ENCODE assay signal across 8 cellular contexts in the genomic region with DNA sequence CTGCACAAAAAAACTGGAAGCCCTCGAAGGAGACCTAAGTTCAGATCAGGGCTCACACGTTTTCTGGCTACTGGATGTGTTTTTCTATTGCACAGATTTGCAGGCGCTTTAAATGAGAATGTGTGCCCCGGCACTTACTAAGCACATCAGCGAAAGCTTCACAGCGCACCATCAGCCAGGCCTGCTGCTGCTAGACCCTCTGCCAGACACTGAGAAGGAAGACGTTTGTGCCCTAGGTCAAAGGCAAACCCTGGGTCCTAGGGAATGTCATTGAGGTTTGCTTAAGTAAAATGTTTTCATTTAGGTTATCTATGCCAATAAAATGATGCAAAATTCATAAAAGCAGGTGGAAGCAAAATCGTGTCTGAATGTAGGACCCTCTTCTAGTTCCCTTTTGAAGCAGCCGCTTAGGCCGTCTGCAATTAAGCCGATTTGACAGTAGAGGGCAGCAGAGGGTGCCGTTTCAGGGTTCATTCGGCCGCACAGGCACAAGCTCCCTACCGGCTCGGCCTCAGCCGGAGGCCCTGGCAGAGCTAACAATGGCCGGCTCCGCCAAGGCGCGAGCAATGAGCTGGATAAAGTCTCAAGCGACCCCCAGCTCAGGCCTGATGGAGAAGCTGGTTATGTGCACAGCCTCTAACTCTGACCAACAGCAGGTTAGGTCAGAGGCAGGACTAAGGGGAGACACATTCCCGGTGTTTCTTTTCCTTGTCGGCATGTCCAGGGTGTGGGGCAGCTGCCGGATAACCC.
A peak's percentile ranks its signal among the peaks of the same experiment; 100 is the strongest.
DNase-seq lines count a peak whose midpoint lies in the region; ATAC-seq and TF ChIP-seq lines count a peak whose summit lies in the region.

No MANE protein-coding gene starts in this region.

- peaks cover 21% of the 10 kb centered on the region for H3K4me1 ChIP-seq in BLaER1

- intact Hi-C loops in activated CD8-positive, alpha-beta T cell treated with anti-CD3 and anti-CD28 coated beads for 36 hours (cut with micrococcal nuclease) = loop anchor here (5.0 to 10.0 kb wide), 2 partner anchors 543 to 651 kb away; no protein-coding TSS in a partner anchor

- H3K36me3 ChIP-seq in BLaER1 = no peaks in the 10 kb centered on the region

- H3K27ac ChIP-seq in BLaER1 = peak overlapping the region; percentile 14; the same call in 1 of the 2 replicates

- POLR2A ChIA-PET in activated CD8-positive, alpha-beta T cell treated with anti-CD3 and anti-CD28 coated beads for 36 hours (lab: Charles Lee) = no interaction called here

- H3K4me1 Mint-ChIP-seq in activated CD8-positive, alpha-beta T cell treated with anti-CD3 and anti-CD28 coated beads for 36 hours (ENCODE audit: low read depth) = no peaks in the 10 kb centered on the region

- DNase-seq in NCI-H748 treated with DMSO at 0.1 percent for 48 hours (lab: John Stamatoyannopoulos, UW) = peak; percentile 78
- DNase-seq in activated CD8-positive, alpha-beta T cell treated with anti-CD3 and anti-CD28 coated beads for 36 hours = peak; percentile 61
- DNase-seq in erythroblast (lab: John Stamatoyannopoulos, UW) = peak; percentile 53 to 77
- DNase-seq in mucosa of gallbladder (ENCODE audit: low spot score) = peak; percentile 80
- peak; percentile 22 to 25 for DNase-seq in stimulated activated CD8-positive, alpha-beta memory T cell treated with anti-CD3 and anti-CD28 coated beads, Interleukin-7, amount 100 ng/mL, for 48 hours (ENCODE audit: extremely low read depth in 1 of 2, low read depth in 1 of 2)

- peak; percentile 65 for TF ChIP-seq CTCF in activated CD8-positive, alpha-beta T cell treated with anti-CD3 and anti-CD28 coated beads for 36 hours (IDR thresholded peaks at IDR 0.05)

- CTCF ChIA-PET in activated CD8-positive, alpha-beta T cell treated with anti-CD3 and anti-CD28 coated beads for 36 hours (lab: Charles Lee) = interaction anchor here (0.6 to 4.8 kb wide), 26 partner anchors 8 to 916 kb away, joined by 3 to 42 read pairs (median 4); no protein-coding TSS in a partner anchor

- H3K4me3 ChIP-seq in BLaER1 = no peak overlapping the region

- ATAC-seq in GM19395 (IDR thresholded peaks at IDR 0.05; ENCODE audit: unreplicated experiment) (peak; percentile 88), HG03571 (IDR thresholded peaks at IDR 0.05; ENCODE audit: unreplicated experiment) (peak; percentile 73)
- peak; percentile 87 for ATAC-seq in activated CD8-positive, alpha-beta T cell treated with anti-CD3 and anti-CD28 coated beads for 36 hours

- H4K20me1 ChIP-seq in BLaER1 = no peaks in the 10 kb centered on the region

- H3K36me3 Mint-ChIP-seq in activated CD8-positive, alpha-beta T cell treated with anti-CD3 and anti-CD28 coated beads for 36 hours (ENCODE audit: low read depth) = no peaks in the 10 kb centered on the region

- H3K27me3 Mint-ChIP-seq in activated CD8-positive, alpha-beta T cell treated with anti-CD3 and anti-CD28 coated beads for 36 hours = no peaks in the 10 kb centered on the region

- no peak overlapping the region for H3K9ac ChIP-seq in BLaER1

- H3K9me3 ChIP-seq in BLaER1 = no peaks in the 10 kb centered on the region

- H3K27me3 ChIP-seq in BLaER1 = no peaks in the 10 kb centered on the region

- no peak overlapping the region for H3K4me3 Mint-ChIP-seq in activated CD8-positive, alpha-beta T cell treated with anti-CD3 and anti-CD28 coated beads for 36 hours

- peak overlapping the region; percentile 52 for H3K4me2 ChIP-seq in BLaER1

- no peak overlapping the region for H3K27ac Mint-ChIP-seq in activated CD8-positive, alpha-beta T cell treated with anti-CD3 and anti-CD28 coated beads for 36 hours

- no peaks in the 10 kb centered on the region for H3K9me3 Mint-ChIP-seq in activated CD8-positive, alpha-beta T cell treated with anti-CD3 and anti-CD28 coated beads for 36 hours

- TF ChIP-seq POLR2A in erythroblast (IDR thresholded peaks at IDR 0.05; ENCODE audit: low read length) = no peak

Comparison
In these comparisons a context has a peak if more than half of its experiments do, and no peak if none do; other contexts are left out.
1. DNase-seq: peak in every context shown above with its lines; median percentile 80 in mucosa of gallbladder; 78 in NCI-H748 treated with DMSO at 0.1 percent for 48 hours; 65 in erythroblast; 61 in activated CD8-positive, alpha-beta T cell treated with anti-CD3 and anti-CD28 coated beads for 36 hours; 24 in stimulated activated CD8-positive, alpha-beta memory T cell treated with anti-CD3 and anti-CD28 coated beads, Interleukin-7, amount 100 ng/mL, for 48 hours.